Comparison of ENCODE assay signal across 25 cellular contexts in the genomic region with DNA sequence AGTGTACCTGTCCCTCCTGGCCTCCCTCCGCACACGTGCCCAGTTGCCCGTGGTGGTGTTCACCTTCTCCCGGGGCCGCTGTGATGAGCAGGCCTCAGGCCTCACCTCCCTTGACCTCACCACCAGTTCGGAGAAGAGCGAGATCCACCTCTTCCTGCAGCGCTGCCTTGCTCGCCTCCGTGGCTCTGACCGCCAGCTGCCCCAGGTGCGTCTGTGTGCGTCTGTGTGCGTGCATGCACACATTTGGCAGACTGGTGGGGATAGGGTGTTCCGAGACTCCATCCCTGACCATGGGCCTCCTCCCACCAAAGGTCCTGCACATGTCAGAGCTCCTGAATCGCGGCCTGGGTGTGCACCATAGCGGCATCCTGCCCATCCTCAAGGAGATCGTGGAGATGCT.
"Had no signal": no experiment of that assay in that cellular context is flagged by ENCODE, and none has a peak within 500 bp of the region (broad histone marks: within the 10 kb centered on the region; RNA-seq: fewer than 3 reads in every experiment).

No MANE protein-coding gene starts in this region.

- H3K4me3 ChIP-seq: esophagus muscularis mucosa, gastrocnemius medialis, hepatocyte, left ventricle myocardium inferior, lower lobe of right lung, neural progenitor cell, psoas muscle, tibial artery, upper lobe of left lung, uterus had no signal

- H3K27ac ChIP-seq: epithelial cell of prostate, esophagus muscularis mucosa, gastrocnemius medialis, hepatocyte, left ventricle myocardium inferior, lower lobe of right lung, neural progenitor cell, psoas muscle, tibial artery, upper lobe of left lung, uterus had no signal

- H3K27me3 ChIP-seq: esophagus muscularis mucosa, gastrocnemius medialis, hepatocyte, neural progenitor cell, tibial artery, upper lobe of left lung, uterus had no signal

- H3K27ac Mint-ChIP-seq: dendritic cell treated with granulocyte-macrophage colony-stimulating factor and Interleukin-4, amounts not matched to agents 40 ng/mL and 50 ng/mL, for 4 days; effector memory CD8-positive, alpha-beta T cell; memory B cell; neural progenitor cell had no signal

- H3K36me3 ChIP-seq: neural progenitor cell, uterus had no signal

- H3K9me3 ChIP-seq: esophagus muscularis mucosa, gastrocnemius medialis, left ventricle myocardium inferior, lower lobe of right lung, psoas muscle, tibial artery, upper lobe of left lung, uterus had no signal

- H2AFZ ChIP-seq: hepatocyte, neural progenitor cell had no signal

- FAIRE-seq: colon, kidney had no signal

- H3K4me1 ChIP-seq: psoas muscle, uterus had no signal

- H3K9me3 Mint-ChIP-seq: dendritic cell treated with granulocyte-macrophage colony-stimulating factor and Interleukin-4, amounts not matched to agents 40 ng/mL and 50 ng/mL, for 4 days; effector memory CD8-positive, alpha-beta T cell; memory B cell; natural killer cell treated with Interleukin-12 subunit alpha and Interleukin-12 subunit beta and Interleukin-15 and Interleukin-18, amount 100 ng/mL, for 72 hours; neural progenitor cell had no signal

- H3K27me3 Mint-ChIP-seq: dendritic cell treated with granulocyte-macrophage colony-stimulating factor and Interleukin-4, amounts not matched to agents 40 ng/mL and 50 ng/mL, for 4 days; effector memory CD8-positive, alpha-beta T cell; memory B cell; natural killer cell treated with Interleukin-12 subunit alpha and Interleukin-12 subunit beta and Interleukin-15 and Interleukin-18, amount 100 ng/mL, for 72 hours had no signal

- ATAC-seq: effector memory CD8-positive, alpha-beta T cell; gastrocnemius medialis; left cardiac atrium; lower lobe of right lung; natural killer cell treated with Interleukin-12 subunit alpha and Interleukin-12 subunit beta and Interleukin-15 and Interleukin-18, amount 100 ng/mL, for 72 hours; psoas muscle; sciatic nerve; stimulated activated naive CD8-positive, alpha-beta T cell treated with anti-CD3 and anti-CD28 coated beads, Interleukin-15, Interleukin-2, amounts not matched to agents 100 U/mL and 50 U/mL, for 24 hours had no signal

- DNase-seq: effector memory CD8-positive, alpha-beta T cell; gastrocnemius medialis; glutamatergic neuron; kidney; left cardiac atrium; left ventricle myocardium inferior; lower lobe of right lung; midbrain; psoas muscle; retina; stimulated activated CD4-positive, alpha-beta T cell treated with anti-CD3 and anti-CD28 coated beads, Interleukin-2, amount 100 ng/mL, for 24 hours; stimulated activated CD4-positive, alpha-beta T cell treated with anti-CD3 and anti-CD28 coated beads, Interleukin-4, amount 100 ng/mL, for 4 hours; stimulated activated naive CD8-positive, alpha-beta T cell treated with anti-CD3 and anti-CD28 coated beads, Interleukin-15, Interleukin-2, amounts not matched to agents 100 U/mL and 50 U/mL, for 24 hours; tibial artery; uterus had no signal

- H3K9ac ChIP-seq: neural progenitor cell had no signal

- H3K4me3 Mint-ChIP-seq: dendritic cell treated with granulocyte-macrophage colony-stimulating factor and Interleukin-4, amounts not matched to agents 40 ng/mL and 50 ng/mL, for 4 days; effector memory CD8-positive, alpha-beta T cell; memory B cell; natural killer cell treated with Interleukin-12 subunit alpha and Interleukin-12 subunit beta and Interleukin-15 and Interleukin-18, amount 100 ng/mL, for 72 hours; neural progenitor cell had no signal

- H3K4me2 ChIP-seq: hepatocyte, neural progenitor cell had no signal
